In the genomic region with DNA sequence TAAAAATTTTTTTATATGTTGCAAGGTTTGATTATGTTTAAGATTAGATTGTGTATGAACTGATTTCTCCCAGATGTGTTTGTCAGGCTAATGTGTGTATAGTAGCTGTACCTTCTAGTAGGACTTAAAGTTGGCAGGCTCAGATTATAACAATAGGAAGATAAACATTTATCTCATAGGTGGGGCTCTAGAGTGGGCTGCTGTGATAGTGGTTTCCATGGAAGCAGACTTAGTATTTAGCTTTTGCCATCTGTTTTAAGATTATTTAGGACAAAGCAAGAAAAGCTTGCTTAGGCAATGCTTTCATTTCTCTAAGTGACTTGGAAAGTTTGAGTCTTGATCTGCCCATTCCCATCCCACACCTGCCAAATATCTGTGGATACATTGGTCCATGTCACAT, we compare ENCODE assay signal across 15 cellular contexts.
"Had no signal": no experiment of that assay in that cellular context is flagged by ENCODE, and none has a peak within 500 bp of the region (broad histone marks: within the 10 kb centered on the region; RNA-seq: fewer than 3 reads in every experiment).

No MANE protein-coding gene starts in this region.

- H3K27me3 ChIP-seq: adrenal gland, colonic mucosa, esophagus muscularis mucosa, hepatocyte, pancreas, thyroid gland, uterus had no signal

- ATAC-seq: activated CD8-positive, alpha-beta T cell treated with anti-CD3 and anti-CD28 coated beads for 36 hours; activated T-cell treated with anti-CD3 and anti-CD28 coated beads, Interleukin-2, amount 50 U/mL, for 4 hours; mucosa of descending colon; naive thymus-derived CD4-positive, alpha-beta T cell; pancreas had no signal

- H3K4me3 ChIP-seq: adrenal gland, colonic mucosa, esophagus muscularis mucosa, hepatocyte, mucosa of descending colon, pancreas, thyroid gland, uterus had no signal

- H3K4me1 ChIP-seq: adrenal gland, colonic mucosa, esophagus muscularis mucosa, pancreas, thyroid gland, uterus had no signal

- H3K27ac ChIP-seq: adrenal gland, colonic mucosa, esophagus muscularis mucosa, hepatocyte, pancreas, thyroid gland, uterus had no signal

- FAIRE-seq: pancreas had no signal

- H3K9me3 ChIP-seq: adrenal gland, colonic mucosa, esophagus muscularis mucosa, mucosa of descending colon, pancreas, thyroid gland, uterus had no signal

- DNase-seq: activated CD4-positive, alpha-beta T cell treated with anti-CD3 and anti-CD28 coated beads for 48 hours; activated CD8-positive, alpha-beta T cell treated with anti-CD3 and anti-CD28 coated beads for 36 hours; activated effector memory CD4-positive, alpha-beta T cell treated with Interleukin-2 at 50 U/mL for 16 hours; activated naive CD4-positive, alpha-beta T cell treated with anti-CD3 and anti-CD28 coated beads, Interleukin-2, amount 50 U/mL, for 16 hours; activated T-cell treated with anti-CD3 and anti-CD28 coated beads, Interleukin-2, amount 50 U/mL, for 4 hours; adrenal gland; colonic mucosa; mucosa of descending colon; naive thymus-derived CD4-positive, alpha-beta T cell; pancreas; stimulated activated CD4-positive, alpha-beta T cell treated with anti-CD3 and anti-CD28 coated beads, Interleukin-2, amount 100 ng/mL, for 24 hours; thyroid gland; uterus had no signal

- H3K36me3 ChIP-seq: adrenal gland, colonic mucosa, esophagus muscularis mucosa, pancreas, thyroid gland, uterus had no signal
